ENCODE assay signal across 19 cellular contexts in genomic region chr22:42318967-42319366, GRCh38. TPM values are rescaled to one million over a fixed set of nuclear protein-coding genes. Genes with fewer than 3 reads are reported as not detected.
DNase-seq lines count a peak whose midpoint lies in the region; ATAC-seq, FAIRE-seq and TF ChIP-seq lines count a peak whose summit lies in the region.
"Had no signal": no experiment of that assay in that cellular context is flagged by ENCODE, and none has a peak within 500 bp of the region (broad histone marks: within the 10 kb centered on the region; RNA-seq: fewer than 3 reads in every experiment).

No MANE protein-coding gene starts in this region.

- TF ChIP-seq CTCF in A549 (IDR thresholded peaks at IDR 0.05) (no peak), H1 (IDR thresholded peaks at IDR 0.05; ENCODE audit: control extremely low read depth in 1 of 3, insufficient read depth in 1 of 3, low read depth in 1 of 3, low read length in 3 of 3) (no peak)

- no peaks in the 10 kb centered on the region for H3K9me3 Mint-ChIP-seq in stimulated activated effector memory CD8-positive, alpha-beta T cell treated with anti-CD3 and anti-CD28 coated beads, Interleukin-12 subunit alpha, Interleukin-12 subunit beta, amount 100 ng/mL, for 72 hours
- H3K9me3 Mint-ChIP-seq in stimulated activated naive B cell treated with anti-CD40 and anti-IgM and Interleukin-4, amounts not matched to agents 10 μg/mL and 1 μg/mL and 100 μg/mL, for 72 hours: no peaks in the 10 kb centered on the region

- TF ChIP-seq EP300 in A549 (IDR thresholded peaks at IDR 0.05): no peak
- TF ChIP-seq EP300 in H1 (IDR thresholded peaks at IDR 0.05; ENCODE audit: borderline replicate concordance in 1 of 2, low read depth in 2 of 2, low read length in 2 of 2): no peak

- H2BK20ac ChIP-seq in H1 (ENCODE audit: low read length): no peak overlapping the region

- no peak overlapping the region for H3K18ac ChIP-seq in H1 (ENCODE audit: extremely low read depth, low read length)

- no peak overlapping the region; the same call in 1 of the 2 replicates for H2BK5ac ChIP-seq in H1 (ENCODE audit: low read depth, low read length)

- peaks cover 4% of the 10 kb centered on the region; the same call in 1 of the 2 replicates for H3K23me2 ChIP-seq in H1 (ENCODE audit: low read depth, low read length)

- no peaks in the 10 kb centered on the region for H3K9me3 ChIP-seq in A549
- no peaks in the 10 kb centered on the region for H3K9me3 ChIP-seq in H1 (ENCODE audit: insufficient read depth in 2 of 2, low read depth in 1 of 2, low read length in 1 of 2)

- H3K27me3 ChIP-seq in H1 (replicated peaks in 1 of 4; ENCODE audit: control insufficient read depth in 3 of 4, extremely low read depth in 1 of 4, insufficient read depth in 3 of 4, low read length in 3 of 4): no peaks in the 10 kb centered on the region

- H3K4me3 ChIP-seq in A549 (no peak overlapping the region), H1 (ENCODE audit: extremely low read depth in 1 of 4, insufficient read depth in 2 of 4, low read depth in 3 of 4, low read length in 4 of 4) (no peak overlapping the region)

- H3K9ac ChIP-seq in H1 (replicated peaks in 1 of 4; ENCODE audit: extremely low read depth in 1 of 4, low read depth in 3 of 4, low read length in 3 of 4): no peak overlapping the region

- H2AFZ ChIP-seq in H1 (ENCODE audit: low read length): no peak overlapping the region

- no peaks in the 10 kb centered on the region for H3K36me3 ChIP-seq in H1 (ENCODE audit: control insufficient read depth in 2 of 4, insufficient read depth in 4 of 4, low read length in 3 of 4)

- peaks cover 2 to 10% of the 10 kb centered on the region in 2 experiments for H4K20me1 ChIP-seq in H1 (replicated peaks in 1 of 2; ENCODE audit: control insufficient read depth in 1 of 2, insufficient read depth in 2 of 2, low read length in 2 of 2)

- peaks cover 19% of the 10 kb centered on the region for H3K36me3 Mint-ChIP-seq in stimulated activated effector memory CD8-positive, alpha-beta T cell treated with anti-CD3 and anti-CD28 coated beads, Interleukin-12 subunit alpha, Interleukin-12 subunit beta, amount 100 ng/mL, for 72 hours
- no peaks in the 10 kb centered on the region for H3K36me3 Mint-ChIP-seq in stimulated activated naive B cell treated with anti-CD40 and anti-IgM and Interleukin-4, amounts not matched to agents 10 μg/mL and 1 μg/mL and 100 μg/mL, for 72 hours

- no peak for DNase-seq in A549 (ENCODE audit: low read depth in 1 of 2, low spot score in 1 of 2)
- no peak for DNase-seq in H1 (ENCODE audit: low read depth in 1 of 2, low spot score in 2 of 2)
- DNase-seq in stimulated activated effector memory CD8-positive, alpha-beta T cell treated with anti-CD3 and anti-CD28 coated beads, Interleukin-12 subunit alpha, Interleukin-12 subunit beta, amount 100 ng/mL, for 72 hours (ENCODE audit: low spot score in 2 of 2): no peak
- no peak for DNase-seq in HuH-7 (ENCODE audit: low spot score)
- no peak for DNase-seq in stimulated activated naive B cell treated with anti-CD40 and anti-IgM and Interleukin-4, amounts not matched to agents 10 μg/mL and 1 μg/mL and 100 μg/mL, for 72 hours
- no peak for DNase-seq in NCI-H1930 (lab: John Stamatoyannopoulos, UW)
- DNase-seq: DMS79; IMR-90; NCI-H1105 treated with DMSO at 0.1 percent for 48 hours; NCI-H2171; NCI-H345; NCI-H774; NK-92 treated with Interleukin-12 subunit alpha and Interleukin-12 subunit beta, amount 100 ng/mL, for 24 hours had no signal

- TF ChIP-seq POLR2A in A549 (IDR thresholded peaks at IDR 0.05; ENCODE audit: low read length) (no peak), H1 (IDR thresholded peaks at IDR 0.05; ENCODE audit: control extremely low read depth in 1 of 2, low read depth in 2 of 2, low read length in 2 of 2) (no peak)

- 0 out of 2 replicates have a peak overlapping the region, but pooled peaks have one; percentile 61 for H2BK15ac ChIP-seq in H1 (ENCODE audit: low read length)

- no peak overlapping the region for H3K4me2 ChIP-seq in A549
- no peak overlapping the region for H3K4me2 ChIP-seq in H1 (ENCODE audit: insufficient read depth in 1 of 2, low read depth in 2 of 2, low read length in 2 of 2)

- H3K79me2 ChIP-seq in H1 (ENCODE audit: control insufficient read depth in 1 of 2, insufficient read depth in 2 of 2, low read length in 2 of 2): no peaks in the 10 kb centered on the region

- 72% methylated on average over 3 of the region's 3 CpGs for WGBS in A549 (ENCODE audit: missing lambda C conversion rate)
- WGBS in H1 (ENCODE audit: extremely low coverage in 1 of 2, insufficient coverage in 1 of 2, insufficient read length in 1 of 2, insufficient replicate concordance in 2 of 2, low coverage in 1 of 2, low lambda C conversion rate in 2 of 2, missing lambda C conversion rate in 1 of 2), 2 experiments: 87% methylated on average over 3 of the region's 3 CpGs; no CpG with 5 or more reads in 1 of the 2 experiments

- H3K27ac Mint-ChIP-seq in stimulated activated effector memory CD8-positive, alpha-beta T cell treated with anti-CD3 and anti-CD28 coated beads, Interleukin-12 subunit alpha, Interleukin-12 subunit beta, amount 100 ng/mL, for 72 hours: peak overlapping the region; percentile 24
- H3K27ac Mint-ChIP-seq in stimulated activated naive B cell treated with anti-CD40 and anti-IgM and Interleukin-4, amounts not matched to agents 10 μg/mL and 1 μg/mL and 100 μg/mL, for 72 hours: no peak overlapping the region

- FAIRE-seq in A549 (lab: Jason Lieb, UNC) (no peak), H1 (lab: Jason Lieb, UNC) (no peak)
- FAIRE-seq: H54, HTR-8/SVneo had no signal

- peaks cover 15 to 38% of the 10 kb centered on the region in 2 donors for H3K27me3 Mint-ChIP-seq in stimulated activated naive B cell treated with anti-CD40 and anti-IgM and Interleukin-4, amounts not matched to agents 10 μg/mL and 1 μg/mL and 100 μg/mL, for 72 hours

- POLR2A ChIA-PET in A549 (lab: Yijun Ruan, JAX): no interaction called here
- POLR2A ChIA-PET in H1 (lab: Charles Lee; ENCODE audit: partially characterized antibody): interaction anchor here (0.6 kb wide), 1 partner anchor 45 kb away, joined by 3 read pairs; no protein-coding TSS in a partner anchor

- peaks cover 38% of the 10 kb centered on the region for H3K4me1 ChIP-seq in A549
- H3K4me1 ChIP-seq in H1 (replicated peaks in 1 of 4; ENCODE audit: control insufficient read depth in 3 of 4, insufficient read depth in 4 of 4, low read length in 3 of 4): peaks cover 7 to 37% (median 20%) of the 10 kb centered on the region in 4 experiments

- no peak overlapping the region for H2AK5ac ChIP-seq in H1 (ENCODE audit: low read depth, low read length)

- H4K91ac ChIP-seq in H1 (replicated peaks; ENCODE audit: insufficient read length, low read length): no peak overlapping the region

- H3K27ac ChIP-seq in A549 (no peak overlapping the region), angular gyrus (ENCODE audit: low read depth, low read length) (peak overlapping the region; percentile 85), H1 (ENCODE audit: low read depth, low read length) (no peak overlapping the region)

- no peak overlapping the region for H3K23ac ChIP-seq in H1 (ENCODE audit: insufficient read length)

- no peak overlapping the region for H3K4me3 Mint-ChIP-seq in stimulated activated effector memory CD8-positive, alpha-beta T cell treated with anti-CD3 and anti-CD28 coated beads, Interleukin-12 subunit alpha, Interleukin-12 subunit beta, amount 100 ng/mL, for 72 hours
- no peak overlapping the region for H3K4me3 Mint-ChIP-seq in stimulated activated naive B cell treated with anti-CD40 and anti-IgM and Interleukin-4, amounts not matched to agents 10 μg/mL and 1 μg/mL and 100 μg/mL, for 72 hours

- H3K14ac ChIP-seq in H1 (ENCODE audit: insufficient read length): no peak overlapping the region

- no peak overlapping the region for H4K8ac ChIP-seq in H1 (ENCODE audit: extremely low read depth, insufficient read depth, low read length)

- H2BK12ac ChIP-seq in H1 (ENCODE audit: low read depth, low read length): no peak overlapping the region

- TF ChIP-seq RAD21 in A549 (conservative IDR thresholded peaks at IDR 0.05 in 1 of 2, IDR thresholded peaks at IDR 0.05 in 1 of 2) (no peak), H1 (IDR thresholded peaks at IDR 0.05 in 1 of 2, conservative IDR thresholded peaks at IDR 0.05 in 1 of 2; ENCODE audit: low read depth in 2 of 2, low read length in 2 of 2) (no peak)

- no peak overlapping the region for H4K5ac ChIP-seq in H1 (ENCODE audit: insufficient read length, low read depth, low read length)

- peaks cover 33% of the 10 kb centered on the region for H3K4me1 Mint-ChIP-seq in stimulated activated effector memory CD8-positive, alpha-beta T cell treated with anti-CD3 and anti-CD28 coated beads, Interleukin-12 subunit alpha, Interleukin-12 subunit beta, amount 100 ng/mL, for 72 hours
- H3K4me1 Mint-ChIP-seq in stimulated activated naive B cell treated with anti-CD40 and anti-IgM and Interleukin-4, amounts not matched to agents 10 μg/mL and 1 μg/mL and 100 μg/mL, for 72 hours: peaks cover 5 to 17% of the 10 kb centered on the region in 2 donors

- CTCF ChIA-PET in A549 (lab: Yijun Ruan, JAX) (interaction anchor here (1.2 kb wide), 1 partner anchor 150 kb away, joined by 3 read pairs; no protein-coding TSS in a partner anchor), H1 (lab: Charles Lee; ENCODE audit: partially characterized antibody) (interaction anchor here (0.8 to 3.5 kb wide), 6 partner anchors 9 to 125 kb away, joined by 3 to 14 read pairs (median 4); no protein-coding TSS in a partner anchor)

- no peak overlapping the region for H3K56ac ChIP-seq in H1 (replicated peaks; ENCODE audit: insufficient read length, low read depth, low read length)

- no peak overlapping the region for H3K4ac ChIP-seq in H1 (replicated peaks; ENCODE audit: insufficient read length, low read depth, low read length)

- ATAC-seq in A549: no peak
- no peak for ATAC-seq in stimulated activated effector memory CD8-positive, alpha-beta T cell treated with anti-CD3 and anti-CD28 coated beads, Interleukin-12 subunit alpha, Interleukin-12 subunit beta, amount 100 ng/mL, for 72 hours
- no peak for ATAC-seq in stimulated activated naive B cell treated with anti-CD40 and anti-IgM and Interleukin-4, amounts not matched to agents 10 μg/mL and 1 μg/mL and 100 μg/mL, for 72 hours (replicated peaks)
- no peak for ATAC-seq in HG03571 (IDR thresholded peaks at IDR 0.05; ENCODE audit: unreplicated experiment)
- ATAC-seq: Panc1, SK-N-SH treated with all-trans-retinoic acid at 6 μM for 48 hours had no signal

- H2BK120ac ChIP-seq in H1 (replicated peaks; ENCODE audit: low read depth, low read length): no peak overlapping the region

- H3K79me1 ChIP-seq in H1 (ENCODE audit: low read depth, low read length): no peaks in the 10 kb centered on the region; the same call in 1 of the 2 replicates

RNA-seq across cellular contexts. Expression of gene TCF20, which starts 48.5 kb away (rescaled TPM):
- polyA plus RNA-seq in A549 (2011; rRNA removed): 16.5 and 17.1 TPM in 2 replicates
- 10.3 and 11.9 TPM in 2 replicates for polyA plus RNA-seq in A549 (2012; cell fraction: cytosol; rRNA removed)
- polyA plus RNA-seq in A549 (2012; cell fraction: nucleus; rRNA removed): 9.3 and 10.9 TPM in 2 replicates
- polyA plus RNA-seq in A549 (2017; fragmentation: RNase III; extraction: RNeasy Plus Mini Kit Qiagen cat#74134 plus additional on column Dnase treatment): 11.6 to 12.5 TPM (median 11.9 TPM) in 3 replicates
- polyA minus RNA-seq in A549 (2011; rRNA and poly(A)+ RNA removed): 50.8 and 59.5 TPM in 2 replicates
- 79.8 and 80.4 TPM in 2 replicates for total RNA-seq in H1 (2021; fragmentation: NEBNext Ultra II Directional; extraction: Animal tissue kit (Norgen Biotek cat#: 25700))
- polyA plus RNA-seq in H1 (2011; rRNA removed): 22.0 and 23.3 TPM in 2 replicates
- 30.3 TPM for polyA plus RNA-seq in H1 (2011; cell fraction: cytosol; rRNA removed)
- polyA plus RNA-seq in H1 (2011; cell fraction: nucleus; rRNA removed): 38.0 TPM
- polyA plus RNA-seq in H1 (2012, experiment 1 of 2): 32.2 to 35.2 TPM (median 33.5 TPM) in 4 replicates
- 6.0 TPM for polyA plus RNA-seq in H1 (2012, experiment 2 of 2)
- 23.5 TPM for polyA plus RNA-seq in H1 (2013, experiment 1 of 2)
- 22.7 TPM for polyA plus RNA-seq in H1 (2013, experiment 2 of 2)
- polyA minus RNA-seq in H1 (2011; rRNA and poly(A)+ RNA removed): 101 TPM in 2 replicates
- polyA minus RNA-seq in H1 (2011; cell fraction: cytosol; rRNA and poly(A)+ RNA removed): 35.6 TPM
- 74.0 TPM for polyA minus RNA-seq in H1 (2011; cell fraction: nucleus; rRNA and poly(A)+ RNA removed)
